ENCODE assay signal across 16 cellular contexts in genomic region chr9:138070815-138071214, GRCh38.
"Had no signal": no experiment of that assay in that cellular context is flagged by ENCODE, and none has a peak within 500 bp of the region (broad histone marks: within the 10 kb centered on the region; RNA-seq: fewer than 3 reads in every experiment).

No MANE protein-coding gene starts in this region.

- H3K4me3 ChIP-seq: cardiac muscle cell, dorsolateral prefrontal cortex, ovary, tibial artery had no signal

- H3K27ac ChIP-seq: cardiac muscle cell, dorsolateral prefrontal cortex, ovary, tibial artery had no signal

- H3K9me3 ChIP-seq: ovary, tibial artery had no signal

- H3K27me3 ChIP-seq: cardiac muscle cell, ovary had no signal

- H3K36me3 ChIP-seq: cardiac muscle cell, ovary, tibial artery had no signal

- H3K36me3 Mint-ChIP-seq: stimulated activated effector memory CD8-positive, alpha-beta T cell treated with anti-CD3 and anti-CD28 coated beads, Interleukin-12 subunit alpha, Interleukin-12 subunit beta, amount 100 ng/mL, for 72 hours had no signal

- FAIRE-seq: astrocyte had no signal

- H3K4me1 Mint-ChIP-seq: neural crest cell; stimulated activated effector memory CD8-positive, alpha-beta T cell treated with anti-CD3 and anti-CD28 coated beads, Interleukin-12 subunit alpha, Interleukin-12 subunit beta, amount 100 ng/mL, for 72 hours had no signal

- DNase-seq: activated CD4-positive, alpha-beta T cell treated with anti-CD3 and anti-CD28 coated beads for 4 hours; activated CD8-positive, alpha-beta T cell treated with anti-CD3 and anti-CD28 coated beads, Interleukin-2, amount 10 ng/mL, durations not matched to agents 7 days and 5 days; activated naive CD4-positive, alpha-beta T cell treated with anti-CD3 and anti-CD28 coated beads, Interleukin-2, amount 50 U/mL, for 16 hours; foreskin fibroblast; hypothalamus; kidney glomerular epithelial cell; stimulated activated CD4-positive, alpha-beta T cell treated with anti-CD3 and anti-CD28 coated beads, Interleukin-12 subunit alpha, Interleukin-12 subunit beta, amount 100 ng/mL, for 4 hours; stimulated activated CD4-positive, alpha-beta T cell treated with anti-CD3 and anti-CD28 coated beads, Interleukin-2, amount 100 ng/mL, for 24 hours had no signal

- H3K4me3 Mint-ChIP-seq: activated CD8-positive, alpha-beta T cell treated with anti-CD3 and anti-CD28 coated beads, Interleukin-2, amount 10 ng/mL, durations not matched to agents 7 days and 5 days; neural crest cell; stimulated activated effector memory CD8-positive, alpha-beta T cell treated with anti-CD3 and anti-CD28 coated beads, Interleukin-12 subunit alpha, Interleukin-12 subunit beta, amount 100 ng/mL, for 72 hours; T-helper 1 cell treated with Interleukin-12 subunit alpha and Interleukin-12 subunit beta and Interleukin-4 antibody, amounts not matched to agents 30 μg/mL and 1 μg/mL, for 36 hours had no signal

- H3K4me1 ChIP-seq: tibial artery had no signal

- ATAC-seq: activated CD8-positive, alpha-beta T cell treated with anti-CD3 and anti-CD28 coated beads, Interleukin-2, amount 10 ng/mL, durations not matched to agents 7 days and 5 days; stimulated activated effector memory CD8-positive, alpha-beta T cell treated with anti-CD3 and anti-CD28 coated beads, Interleukin-12 subunit alpha, Interleukin-12 subunit beta, amount 100 ng/mL, for 72 hours had no signal

- H3K9me3 Mint-ChIP-seq: neural crest cell; stimulated activated effector memory CD8-positive, alpha-beta T cell treated with anti-CD3 and anti-CD28 coated beads, Interleukin-12 subunit alpha, Interleukin-12 subunit beta, amount 100 ng/mL, for 72 hours; T-helper 1 cell treated with Interleukin-12 subunit alpha and Interleukin-12 subunit beta and Interleukin-4 antibody, amounts not matched to agents 30 μg/mL and 1 μg/mL, for 36 hours had no signal
